ENCODE assay signal across 21 cellular contexts in genomic region chrX:107503996-107504395, GRCh38. TPM values are rescaled to one million over a fixed set of nuclear protein-coding genes. Genes with fewer than 3 reads are reported as not detected.
"Had no signal": no experiment of that assay in that cellular context is flagged by ENCODE, and none has a peak within 500 bp of the region (broad histone marks: within the 10 kb centered on the region; RNA-seq: fewer than 3 reads in every experiment).

No MANE protein-coding gene starts in this region.

- H3K4me1 ChIP-seq: foreskin keratinocyte had no signal

- DNase-seq: effector CD4-positive, alpha-beta T cell; endodermal cell; erythroblast; foreskin keratinocyte; heart left ventricle; hippocampal formation; kidney glomerular epithelial cell; mesendoderm; naive B cell; small intestine; stimulated activated CD4-positive, alpha-beta T cell treated with anti-CD3 and anti-CD28 coated beads, Interleukin-12 subunit alpha, Interleukin-12 subunit beta, amount 100 ng/mL, for 4 hours; stimulated activated naive CD4-positive, alpha-beta T cell; stomach; trophoblast cell had no signal

- H3K27me3 ChIP-seq: right atrium auricular region had no signal

- H3K27ac ChIP-seq: coronary artery, foreskin keratinocyte, heart left ventricle, right atrium auricular region, stomach had no signal

- H3K36me3 ChIP-seq: heart left ventricle, right atrium auricular region, stomach had no signal

- H3K4me3 ChIP-seq: coronary artery, heart left ventricle, right atrium auricular region, stomach had no signal

- ATAC-seq: foreskin keratinocyte, heart left ventricle had no signal

RNA-seq across cellular contexts. Expression of gene FRMPD3, which starts 54.5 kb away (rescaled TPM):
- total RNA-seq: dermis microvascular lymphatic vessel endothelial cell, endothelial cell of umbilical vein, foreskin keratinocyte, glomerular endothelial cell, lung microvascular endothelial cell, osteocyte had no signal
- polyA plus RNA-seq: endothelial cell of umbilical vein, foreskin keratinocyte had no signal
